ENCODE assay signal across 13 cellular contexts in genomic region chr7:138785587-138786437, GRCh38. TPM values are rescaled to one million over a fixed set of nuclear protein-coding genes. Genes with fewer than 3 reads are reported as not detected.
DNase-seq lines count a peak whose midpoint lies in the region; ATAC-seq and TF ChIP-seq lines count a peak whose summit lies in the region.
"Had no signal": no experiment of that assay in that cellular context is flagged by ENCODE, and none has a peak within 500 bp of the region (broad histone marks: within the 10 kb centered on the region; RNA-seq: fewer than 3 reads in every experiment).

No MANE protein-coding gene starts in this region.

- WGBS in IMR-90 (ENCODE audit: extremely low coverage in 2 of 2, insufficient read length in 1 of 2), 2 experiments, result 43% methylated on average over 4 of the region's 10 CpGs; no CpG with 5 or more reads in 1 of the 2 experiments
- WGBS in mesendoderm (ENCODE audit: extremely low coverage, insufficient coverage, low lambda C conversion rate), result no CpG with 5 or more reads among the region's 10 CpGs

- H3K56ac ChIP-seq in IMR-90 (ENCODE audit: extremely low read depth, insufficient read depth, low read length) (no peak overlapping the region), mesendoderm (ENCODE audit: low read length) (peak overlapping the region; percentile 37)

- TF ChIP-seq CTCF in AG09309 (IDR thresholded peaks at IDR 0.05; ENCODE audit: control insufficient read depth, insufficient read depth, low read depth, low read length, missing control alignments) (no peak), IMR-90 (conservative IDR thresholded peaks at IDR 0.05; ENCODE audit: low read depth, low read length) (no peak)

- H2AK5ac ChIP-seq in IMR-90 (ENCODE audit: low read depth, low read length) (no peak overlapping the region), mesendoderm (ENCODE audit: low read length) (no peak overlapping the region)

- H3K23ac ChIP-seq in IMR-90 (ENCODE audit: low read depth, low read length), result no peak overlapping the region
- no peak overlapping the region for H3K23ac ChIP-seq in mesendoderm (ENCODE audit: low read length)

- H2BK120ac ChIP-seq in IMR-90 (ENCODE audit: low read depth, low read length), result no peak overlapping the region
- no peak overlapping the region for H2BK120ac ChIP-seq in mesendoderm (ENCODE audit: low read depth, low read length)

- H3K79me1 ChIP-seq in IMR-90 (ENCODE audit: low read depth in 1 of 2, low read length in 2 of 2) (no peaks in the 10 kb centered on the region), mesendoderm (ENCODE audit: low read length) (no peaks in the 10 kb centered on the region)

- H3K4me1 ChIP-seq in IMR-90 (ENCODE audit: control insufficient read depth, insufficient read depth, low read length) (no peaks in the 10 kb centered on the region), mesendoderm (ENCODE audit: control insufficient read depth, low read depth, low read length) (no peaks in the 10 kb centered on the region)

- POLR2A ChIA-PET in IMR-90 (lab: Charles Lee; ENCODE audit: unreplicated experiment), result no interaction called here

- intact Hi-C loops in IMR-90 (cut with micrococcal nuclease), result no loop called here

- no peak for TF ChIP-seq RAD21 in IMR-90 (IDR thresholded peaks at IDR 0.05; ENCODE audit: low read length)

- H3K9me3 ChIP-seq in IMR-90 (ENCODE audit: control insufficient read depth, insufficient read depth, low read length), result no peaks in the 10 kb centered on the region

- H3K9ac ChIP-seq in IMR-90 (ENCODE audit: low read depth, low read length), result no peak overlapping the region
- H3K9ac ChIP-seq in mesendoderm (ENCODE audit: low read length), result no peak overlapping the region

- H2BK20ac ChIP-seq in IMR-90 (ENCODE audit: low read depth, low read length), result no peak overlapping the region

- DNase-seq in AG09309 (ENCODE audit: low read depth) (no peak), IMR-90 (peak; percentile 11), astrocyte of the hippocampus (ENCODE audit: low read depth, low spot score) (peak; percentile 42), mesendoderm (peak; percentile 42), SIG-M5 (lab: John Stamatoyannopoulos, UW) (no peak), NCI-H345 (lab: John Stamatoyannopoulos, UW) (no peak), NCI-H2107 (lab: John Stamatoyannopoulos, UW) (no peak)
- DNase-seq: activated naive CD4-positive, alpha-beta T cell treated with anti-CD3 and anti-CD28 coated beads for 36 hours; H7; NCI-H2029 had no signal

- dilution Hi-C loops in IMR-90 (cut with HindIII; ENCODE audit: low sequenced_read_pairs, unreplicated experiment), result no loop called here

- H3K27me3 ChIP-seq in IMR-90 (ENCODE audit: control insufficient read depth, insufficient read depth, low read length) (no peaks in the 10 kb centered on the region), mesendoderm (ENCODE audit: insufficient read depth, low read length, poor library complexity) (no peaks in the 10 kb centered on the region)

- TF ChIP-seq POLR2A in IMR-90 (IDR thresholded peaks at IDR 0.05; ENCODE audit: low read depth, low read length), result no peak

- H3K4me2 ChIP-seq in IMR-90 (ENCODE audit: low read depth, low read length) (peak overlapping the region; percentile 36; the same call in 1 of the 2 replicates), mesendoderm (ENCODE audit: low read length) (no peak overlapping the region)

- H2AK9ac ChIP-seq in IMR-90 (replicated peaks; ENCODE audit: low read depth, low read length, poor library complexity), result no peak overlapping the region

- H3K27ac ChIP-seq in IMR-90 (ENCODE audit: insufficient read depth, low read length), result no peak overlapping the region
- no peak overlapping the region for H3K27ac ChIP-seq in mesendoderm (ENCODE audit: low read depth, low read length)
- H3K27ac ChIP-seq: C4-2B, coronary artery had no signal

- H4K5ac ChIP-seq in IMR-90 (ENCODE audit: low read depth, low read length) (no peak overlapping the region), mesendoderm (ENCODE audit: low read length) (no peak overlapping the region)

- H2BK15ac ChIP-seq in IMR-90 (ENCODE audit: low read depth, low read length) (no peak overlapping the region), mesendoderm (replicated peaks; ENCODE audit: low read depth) (no peak overlapping the region)

- no peak overlapping the region for H3K14ac ChIP-seq in IMR-90 (replicated peaks; ENCODE audit: low read depth, low read length)

- BruUV-seq in IMR-90 (replicated peaks; lab: Mats Ljungman, UMichigan), result no TSS peak

- H3K4me3 ChIP-seq in AG09309 (ENCODE audit: control insufficient read depth, low read depth, low read length), result peak overlapping the region; percentile 12
- H3K4me3 ChIP-seq in IMR-90 (ENCODE audit: insufficient read depth, low read depth, low read length), result no peak overlapping the region
- H3K4me3 ChIP-seq in mesendoderm (ENCODE audit: low read length), result no peak overlapping the region
- H3K4me3 ChIP-seq: coronary artery had no signal

- H3K4ac ChIP-seq in IMR-90 (ENCODE audit: low read depth, low read length), result no peak overlapping the region
- no peak overlapping the region for H3K4ac ChIP-seq in mesendoderm (ENCODE audit: low read depth, low read length)

- in situ Hi-C loops in IMR-90 (cut with MboI; ENCODE audit: low sequenced_read_pairs), result no loop called here

- H2AFZ ChIP-seq in IMR-90 (replicated peaks; ENCODE audit: low read length, poor library complexity), result peak overlapping the region; percentile 79

- CTCF ChIA-PET in IMR-90 (lab: Yijun Ruan, JAX), result interaction anchor here (0.6 kb wide), 1 partner anchor 11 kb away, joined by 4 read pairs; no protein-coding TSS in a partner anchor

- H2BK5ac ChIP-seq in IMR-90 (ENCODE audit: low read depth, low read length, poor library complexity, severe bottlenecking) (no peak overlapping the region), mesendoderm (ENCODE audit: low read length) (no peak overlapping the region)

- H3K36me3 ChIP-seq in IMR-90 (ENCODE audit: control insufficient read depth, insufficient read depth, low read length), result no peaks in the 10 kb centered on the region
- no peaks in the 10 kb centered on the region for H3K36me3 ChIP-seq in mesendoderm (ENCODE audit: control insufficient read depth, insufficient read depth, low read length)

- H3K18ac ChIP-seq in IMR-90 (ENCODE audit: low read depth, low read length) (no peak overlapping the region), mesendoderm (ENCODE audit: low read length) (no peak overlapping the region)

- H4K91ac ChIP-seq in IMR-90 (ENCODE audit: insufficient read depth, low read depth, low read length), result no peak overlapping the region

- ATAC-seq in IMR-90 (ENCODE audit: low read depth), result peak; percentile 17
- ATAC-seq in GM18511 (IDR thresholded peaks at IDR 0.05; ENCODE audit: unreplicated experiment), result no peak

- no peaks in the 10 kb centered on the region for H3K79me2 ChIP-seq in mesendoderm (ENCODE audit: control insufficient read depth, insufficient read depth, low read length)

- H4K8ac ChIP-seq in IMR-90 (ENCODE audit: low read depth in 2 of 2, low read length in 2 of 2) (no peak overlapping the region), mesendoderm (ENCODE audit: low read depth, low read length) (no peak overlapping the region)

- no peaks in the 10 kb centered on the region for H4K20me1 ChIP-seq in IMR-90 (ENCODE audit: insufficient read depth, low read length)

- no peaks in the 10 kb centered on the region for H3K9me1 ChIP-seq in IMR-90 (ENCODE audit: insufficient read depth, low read length)

TF ChIP-seq in IMR-90, 13 proteins besides CTCF, POLR2A, EP300 and RAD21:
- no peak for TF ChIP-seq MAZ (IDR thresholded peaks at IDR 0.05; ENCODE audit: borderline replicate concordance, low read depth, low read length)
- TF ChIP-seq CEBPB (IDR thresholded peaks at IDR 0.05; ENCODE audit: low read depth, low read length), result no peak
- no peak for TF ChIP-seq ELK1 (IDR thresholded peaks at IDR 0.05; ENCODE audit: borderline replicate concordance, low read depth, low read length)
- no peak for TF ChIP-seq MXI1 (IDR thresholded peaks at IDR 0.05; ENCODE audit: borderline replicate concordance, low read depth, low read length)
- TF ChIP-seq RFX5 (IDR thresholded peaks at IDR 0.05; ENCODE audit: low read depth, low read length), result no peak
- no peak for TF ChIP-seq SMC3 (IDR thresholded peaks at IDR 0.05; ENCODE audit: low read depth, low read length)
- no peak for TF ChIP-seq RCOR1 (IDR thresholded peaks at IDR 0.05; ENCODE audit: insufficient replicate concordance, low read length)
- TF ChIP-seq FOS (IDR thresholded peaks at IDR 0.05; ENCODE audit: low read depth, low read length), result no peak
- no peak for TF ChIP-seq USF2 (IDR thresholded peaks at IDR 0.05; ENCODE audit: low read depth, low read length)

RNA-seq across cellular contexts. Expression of gene TMEM213, which starts 12.0 kb away (rescaled TPM):
- not detected in 2 replicates for total RNA-seq in IMR-90 (2012; rRNA removed)
- polyA plus RNA-seq in IMR-90 (2012; rRNA removed), result not detected in 2 replicates
- not detected in 2 replicates for polyA plus RNA-seq in IMR-90 (2012; cell fraction: cytosol; rRNA removed)
- not detected in 2 replicates for polyA plus RNA-seq in IMR-90 (2012; cell fraction: nucleus; rRNA removed; ENCODE audit: low replicate concordance)
- polyA plus RNA-seq in mesendoderm (2013, experiment 1 of 2), result 0.10 TPM
- 0.03 TPM for polyA plus RNA-seq in mesendoderm (2013, experiment 2 of 2)
- total RNA-seq: activated naive CD4-positive, alpha-beta T cell treated with anti-CD3 and anti-CD28 coated beads for 36 hours; H7 had no signal

RNA-seq across cellular contexts. Expression of gene ATP6V0A4, which starts 12.2 kb away (rescaled TPM):
- total RNA-seq in IMR-90 (2012; rRNA removed), result under 0.01 and 0.18 TPM in 2 replicates
- 0.05 TPM in 1 of 2 replicates, not detected in the other for polyA plus RNA-seq in IMR-90 (2012; rRNA removed)
- 0.03 and 0.06 TPM in 2 replicates for polyA plus RNA-seq in IMR-90 (2012; cell fraction: cytosol; rRNA removed)
- polyA plus RNA-seq in IMR-90 (2012; cell fraction: nucleus; rRNA removed; ENCODE audit: low replicate concordance), result 0.03 and 0.06 TPM in 2 replicates
- polyA plus RNA-seq in mesendoderm (2013, experiment 1 of 2), result 0.15 TPM
- polyA plus RNA-seq in mesendoderm (2013, experiment 2 of 2), result 0.21 TPM
- total RNA-seq: activated naive CD4-positive, alpha-beta T cell treated with anti-CD3 and anti-CD28 coated beads for 36 hours had no signal

Comparison
In these comparisons a context has a peak if more than half of its experiments do, and no peak if none do; other contexts are left out.
1. DNase-seq: peak in IMR-90 (single experiment), astrocyte of the hippocampus (single experiment) and mesendoderm (single experiment); none in AG09309 (single experiment), SIG-M5 (single experiment), NCI-H345 (single experiment) and NCI-H2107 (single experiment).